ENCODE assay signal across 8 cellular contexts in genomic region chr17:59221159-59221847, GRCh38. TPM values are rescaled to one million over a fixed set of nuclear protein-coding genes. Genes with fewer than 3 reads are reported as not detected.
DNase-seq lines count a peak whose midpoint lies in the region; ATAC-seq and TF ChIP-seq lines count a peak whose summit lies in the region.

No MANE protein-coding gene starts in this region.

- DNase-seq in DMS53 (lab: John Stamatoyannopoulos, UW) (peak; percentile 45), DMS53 treated with DMSO at 0.1 percent for 48 hours (lab: John Stamatoyannopoulos, UW; ENCODE audit: unreplicated experiment) (no peak), RWPE1 (ENCODE audit: low spot score) (no peak), esophagus muscularis mucosa (ENCODE audit: extremely low spot score) (no peak), osteocyte (ENCODE audit: extremely low spot score, unreplicated experiment) (no peak), HK-2 (ENCODE audit: unreplicated experiment) (no peak)
- DNase-seq in stimulated activated naive CD4-positive, alpha-beta T cell treated with Interleukin-2 at 50 U/mL for 16 hours (lab: John Stamatoyannopoulos, UW): no peak

- no peaks in the 10 kb centered on the region for H3K36me3 ChIP-seq in esophagus muscularis mucosa

- intact Hi-C loops in esophagus muscularis mucosa (cut with DNase I): loop anchor here (5.0 kb wide), 1 partner anchor 221 kb away; no protein-coding TSS in a partner anchor

- no peaks in the 10 kb centered on the region for H3K9me3 Mint-ChIP-seq in osteocyte (ENCODE audit: unreplicated experiment)

- WGBS in esophagus muscularis mucosa: 13% methylated on average over 17 of the region's 17 CpGs

- no peak for TF ChIP-seq EP300 in esophagus muscularis mucosa (IDR thresholded peaks at IDR 0.05)

- peak overlapping the region; percentile 99 for H3K4me3 Mint-ChIP-seq in osteocyte (ENCODE audit: unreplicated experiment)

- peak overlapping the region; percentile 78 for H3K27ac Mint-ChIP-seq in osteocyte (ENCODE audit: unreplicated experiment)

- CTCF ChIA-PET in RWPE1 (lab: Yijun Ruan, JAX): interaction anchor here (0.6 to 0.7 kb wide), 3 partner anchors 27 to 440 kb away, joined by 3 to 4 read pairs (median 3); no protein-coding TSS in a partner anchor

- no peak for TF ChIP-seq POLR2A in esophagus muscularis mucosa (IDR thresholded peaks at IDR 0.05; ENCODE audit: low read depth)

- no peaks in the 10 kb centered on the region for H3K27me3 Mint-ChIP-seq in osteocyte (ENCODE audit: unreplicated experiment)

- peaks cover 4 to 12% (median 8%) of the 10 kb centered on the region in 4 donors for H3K4me1 ChIP-seq in esophagus muscularis mucosa

- H3K36me3 Mint-ChIP-seq in osteocyte (ENCODE audit: unreplicated experiment): peaks cover 2% of the 10 kb centered on the region

- H3K27ac ChIP-seq in RWPE1 (peak overlapping the region; percentile 78), esophagus muscularis mucosa (replicated peaks in 1 of 4) (peak overlapping the region in 3 of 4 donors; percentile 77 to 80 (median 79))

- H3K4me3 ChIP-seq in esophagus muscularis mucosa: peak overlapping the region; percentile 67 to 92 (median 69)

- POLR2A ChIA-PET in RWPE1 (lab: Yijun Ruan, JAX; ENCODE audit: low non-redundant PET): no interaction called here

- ATAC-seq in GM18868 (IDR thresholded peaks at IDR 0.05; ENCODE audit: unreplicated experiment): no peak

- TF ChIP-seq CTCF in RWPE1 (conservative IDR thresholded peaks at IDR 0.05; ENCODE audit: low read depth) (no peak), esophagus muscularis mucosa (IDR thresholded peaks at IDR 0.05) (no peak), osteocyte (IDR thresholded peaks at IDR 0.05) (no peak)

- no peaks in the 10 kb centered on the region for H3K9me3 ChIP-seq in esophagus muscularis mucosa

- H3K4me1 Mint-ChIP-seq in osteocyte (ENCODE audit: unreplicated experiment): peaks cover 10% of the 10 kb centered on the region

- H3K27me3 ChIP-seq in esophagus muscularis mucosa: no peaks in the 10 kb centered on the region

RNA-seq across cellular contexts. Expression of gene GDPD1, which starts 1.0 kb away (rescaled TPM):
- 1 to 10 TPM in 2 of 4 donors, under 1 TPM in 2; 0.75 to 2.0 (median 1.00) TPM for total RNA-seq in esophagus muscularis mucosa
- 3.0 and 3.3 TPM in 2 replicates for total RNA-seq in osteocyte

RNA-seq across cellular contexts. Expression of gene SMG8, which starts 11.5 kb away (rescaled TPM):
- 10 to 100 TPM in 1 of 4 donors, 1 to 10 TPM in 3; 7.9 to 13.5 (median 9.6) TPM for total RNA-seq in esophagus muscularis mucosa
- 18.5 and 21.5 TPM in 2 replicates for total RNA-seq in osteocyte
